Comparison of ENCODE assay signal across 6 cellular contexts in genomic region chr7:152043086-152043485, GRCh38. TPM values are rescaled to one million over a fixed set of nuclear protein-coding genes. Genes with fewer than 3 reads are reported as not detected.
DNase-seq lines count a peak whose midpoint lies in the region; ATAC-seq and TF ChIP-seq lines count a peak whose summit lies in the region.
"Not testable (repeated sequence)": the region's sequence is repeated elsewhere in the genome, so short reads cannot be mapped to it uniquely, and the experiment has no call there.

No MANE protein-coding gene starts in this region.

- TF ChIP-seq CTCF in lung (IDR thresholded peaks at IDR 0.05; ENCODE audit: control extremely low read depth, extremely low read depth); sigmoid colon (IDR thresholded peaks at IDR 0.05): not testable (repeated sequence)

- H3K27ac ChIP-seq in right cardiac atrium (ENCODE audit: low read length); lung (ENCODE audit: low read depth in 1 of 2, low read length in 1 of 2): not testable (repeated sequence)
- peak overlapping the region in 1 of 4 donors; percentile 9 for H3K27ac ChIP-seq in sigmoid colon

- not testable (repeated sequence) for TF ChIP-seq POLR2A in sigmoid colon (IDR thresholded peaks at IDR 0.05)

- not testable (repeated sequence) for TF ChIP-seq EP300 in sigmoid colon (IDR thresholded peaks at IDR 0.05)

- H3K4me3 ChIP-seq in right cardiac atrium (ENCODE audit: low read length); lung; sigmoid colon: not testable (repeated sequence)

- intact Hi-C loops in Right ventricle myocardium superior (cut with DNase I); right cardiac atrium (cut with DNase I); sigmoid colon (cut with DNase I): not testable (repeated sequence)

- DNase-seq in astrocyte of the hippocampus (ENCODE audit: low read depth, low spot score) (peak; percentile 15), cerebellar cortex (ENCODE audit: low spot score) (peak; percentile 67), Right ventricle myocardium superior (peak; percentile 80), right cardiac atrium (peak in 2 of 3 donors; percentile 55 to 64), lung (ENCODE audit: low spot score) (peak; percentile 65), sigmoid colon (peak; percentile 80)

- H3K27me3 ChIP-seq in right cardiac atrium (ENCODE audit: control insufficient read depth, insufficient read depth); lung (ENCODE audit: control insufficient read depth, insufficient read depth); sigmoid colon: not testable (repeated sequence)

- not testable (repeated sequence) for H3K4me1 ChIP-seq in right cardiac atrium (ENCODE audit: control insufficient read depth, insufficient read depth, low read length); lung (ENCODE audit: control insufficient read depth in 2 of 2, insufficient read depth in 2 of 2, low read length in 2 of 2)
- H3K4me1 ChIP-seq in sigmoid colon: peaks cover 0 to 11% (median 8%) of the 10 kb centered on the region in 4 donors

- 80% methylated on average over 8 of the region's 8 CpGs for WGBS in right cardiac atrium
- 55 to 95% methylated on average over 8 of the region's 8 CpGs for WGBS in lung, 2 donors
- 91 to 95% methylated on average over 8 of the region's 8 CpGs for WGBS in sigmoid colon, 2 donors

- H3K9me3 ChIP-seq in right cardiac atrium (ENCODE audit: control insufficient read depth, low read length); lung (ENCODE audit: control insufficient read depth in 2 of 2, insufficient read depth in 1 of 2, low read length in 1 of 2); sigmoid colon: not testable (repeated sequence)

- not testable (repeated sequence) for H3K36me3 ChIP-seq in lung (ENCODE audit: control insufficient read depth in 2 of 2, insufficient read depth in 2 of 2, low read length in 2 of 2); sigmoid colon

- not testable (repeated sequence) for ATAC-seq in Right ventricle myocardium superior (ENCODE audit: poor library complexity); right cardiac atrium; lung (ENCODE audit: insufficient read depth, low FRiP score)

RNA-seq across cellular contexts. Expression of gene GALNT11, which starts 17.6 kb away (rescaled TPM):
- total RNA-seq in Right ventricle myocardium superior (19.7 TPM), right cardiac atrium (10 to 100 TPM; 23.5 to 26.8 (median 26.1) TPM), lung (10 to 100 TPM; 41.9 to 64.2 TPM), sigmoid colon (10 to 100 TPM; 35.7 to 48.2 (median 40.4) TPM)
- polyA plus RNA-seq in right cardiac atrium (18.1 TPM), lung (10 to 100 TPM; 22.7 to 29.0 TPM), sigmoid colon (10 to 100 TPM in 2 of 3 donors, 1 to 10 TPM in 1; 8.8 to 20.5 (median 12.6) TPM)

Comparison
In these comparisons a context has a peak if more than half of its experiments do, and no peak if none do; other contexts are left out.
1. DNase-seq: peak in every context shown above with its lines; median percentile 80 in Right ventricle myocardium superior; 80 in sigmoid colon; 67 in cerebellar cortex; 65 in lung; 60 in right cardiac atrium; 15 in astrocyte of the hippocampus.